In genomic region chr17:81035389-81036127, GRCh38 we compare ENCODE assay signal across 8 cellular contexts. TPM values are rescaled to one million over a fixed set of nuclear protein-coding genes. Genes with fewer than 3 reads are reported as not detected.
DNase-seq lines count a peak whose midpoint lies in the region; ATAC-seq, FAIRE-seq and TF ChIP-seq lines count a peak whose summit lies in the region.

No MANE protein-coding gene starts in this region.

- peaks cover 32% of the 10 kb centered on the region for H4K20me1 ChIP-seq in K562 (replicated peaks; ENCODE audit: control insufficient read depth, insufficient read depth, low read length)

- H3K36me3 ChIP-seq in K562 (ENCODE audit: control insufficient read depth, insufficient read depth, low read length) (peaks cover 33% of the 10 kb centered on the region; the same call in 2 of the 3 replicates), left lung (peaks cover 0 to 4% of the 10 kb centered on the region in 2 donors), suprapubic skin (no peaks in the 10 kb centered on the region)

- CTCF ChIA-PET in K562 (lab: Yijun Ruan, JAX; ENCODE audit: low intra/inter-chr PET ratio): interaction anchor here (1.4 kb wide), 1 partner anchor 47 kb away, joined by 4 read pairs; no protein-coding TSS in a partner anchor

- FAIRE-seq in K562 (lab: Jason Lieb, UNC): peak; percentile 15

- WGBS in K562 (ENCODE audit: insufficient coverage, low coverage, missing lambda C conversion rate): 4% methylated on average over 46 of the region's 80 CpGs
- WGBS in suprapubic skin: 21% methylated on average over 22 of the region's 80 CpGs

- no peak for TF ChIP-seq RAD21 in K562 (CRISPR knock-in tag; conservative IDR thresholded peaks at IDR 0.05 in 1 of 2, IDR thresholded peaks at IDR 0.05 in 1 of 2)

- ATAC-seq in K562 (peak; percentile 11), left lung (no peak)

- no peaks in the 10 kb centered on the region for H3K9me3 ChIP-seq in K562 (replicated peaks; ENCODE audit: control insufficient read depth, insufficient read depth, low read depth, low read length)
- no peaks in the 10 kb centered on the region for H3K9me3 ChIP-seq in left lung
- no peaks in the 10 kb centered on the region for H3K9me3 ChIP-seq in suprapubic skin

- H2AFZ ChIP-seq in K562 (ENCODE audit: low read depth, low read length): no peak overlapping the region

- BruUV-seq in K562 (replicated peaks; lab: Mats Ljungman, UMichigan): no TSS peak

- DNase-seq in NCI-H748 (lab: John Stamatoyannopoulos, UW; ENCODE audit: unreplicated experiment) (peak; percentile 32), NCI-H748 treated with DMSO at 0.1 percent for 48 hours (lab: John Stamatoyannopoulos, UW) (no peak), HL-60 (ENCODE audit: low read depth in 1 of 2, low spot score in 1 of 2) (no peak), K562 (ENCODE audit: extremely low read depth in 1 of 4, low spot score in 3 of 4) (peak in 3 of 4 experiments; percentile 57 to 79 (median 79)), left lung (peak in 1 of 2 donors; percentile 88), suprapubic skin (ENCODE audit: low spot score in 2 of 2) (no peak), GM10266 (ENCODE audit: extremely low spot score) (no peak), DMS153 (lab: John Stamatoyannopoulos, UW) (no peak)

- in situ Hi-C loops in K562 (cut with MboI): no loop called here

- POLR2A ChIA-PET in K562 (lab: Yijun Ruan, JAX): interaction anchor here (0.5 to 1.8 kb wide), 14 partner anchors 8 to 626 kb away, joined by 3 to 6 read pairs (median 4); no protein-coding TSS in a partner anchor

- H3K4me1 ChIP-seq in K562 (replicated peaks in 1 of 2; ENCODE audit: control insufficient read depth in 2 of 2, insufficient read depth in 2 of 2, low read length in 2 of 2) (peaks cover 23 to 82% of the 10 kb centered on the region in 2 experiments), left lung (peaks cover 28 to 84% of the 10 kb centered on the region in 2 donors), suprapubic skin (peaks cover 67% of the 10 kb centered on the region)

- peak overlapping the region; percentile 38 to 96 for H3K9ac ChIP-seq in K562 (ENCODE audit: insufficient read depth in 1 of 2, low read depth in 2 of 2, low read length in 2 of 2)

- intact Hi-C loops in K562 (cut with micrococcal nuclease): loop anchor here (2.0 kb wide), 1 partner anchor 21 kb away; no protein-coding TSS in a partner anchor
- intact Hi-C loops in left lung (cut with DNase I): no loop called here

- H3K9me1 ChIP-seq in K562 (ENCODE audit: control insufficient read depth, insufficient read depth, low read length): peaks cover 5% of the 10 kb centered on the region

- H3K4me3 ChIP-seq in HL-60 (replicated peaks; ENCODE audit: insufficient read depth, low read length) (peak overlapping the region; percentile 62), K562 (peak overlapping the region; percentile 58), left lung (peak overlapping the region; percentile 40 to 62), suprapubic skin (peak overlapping the region; percentile 78)

- no peak for TF ChIP-seq CTCF in HL-60 (IDR thresholded peaks at IDR 0.05; ENCODE audit: insufficient read depth, low read length)
- no peak for TF ChIP-seq CTCF in K562 (IDR thresholded peaks at IDR 0.05 in 2 of 3, conservative IDR thresholded peaks at IDR 0.05 in 1 of 3; ENCODE audit: insufficient read depth in 2 of 3, low read depth in 1 of 3, low read length in 3 of 3)
- TF ChIP-seq CTCF in left lung (IDR thresholded peaks at IDR 0.05): no peak
- TF ChIP-seq CTCF in suprapubic skin (IDR thresholded peaks at IDR 0.05): no peak
- TF ChIP-seq CTCF in GM10266 (IDR thresholded peaks at IDR 0.05; ENCODE audit: control insufficient read depth, insufficient read depth, low read depth, missing control alignments): no peak

- no peak overlapping the region for H3K27ac ChIP-seq in HL-60 (replicated peaks)
- peak overlapping the region; percentile 54; the same call in 2 of the 3 replicates for H3K27ac ChIP-seq in K562 (ENCODE audit: extremely low read depth, low read depth, low read length)
- H3K27ac ChIP-seq in left lung: peak overlapping the region; percentile 9 to 45
- peak overlapping the region; percentile 81 for H3K27ac ChIP-seq in suprapubic skin

- H3K79me2 ChIP-seq in K562 (ENCODE audit: control insufficient read depth, insufficient read depth, low read length): peaks cover 57% of the 10 kb centered on the region

- H3K4me2 ChIP-seq in K562 (ENCODE audit: insufficient read depth, low read length): peak overlapping the region; percentile 78

- TF ChIP-seq EP300 in K562 (IDR thresholded peaks at IDR 0.05; ENCODE audit: low read length) (no peak), suprapubic skin (IDR thresholded peaks at IDR 0.05) (no peak)

- TF ChIP-seq POLR2A in K562 (conservative IDR thresholded peaks at IDR 0.05) (no peak), suprapubic skin (IDR thresholded peaks at IDR 0.05) (no peak)

- peaks cover 16% of the 10 kb centered on the region for H3K27me3 ChIP-seq in HL-60 (ENCODE audit: insufficient read depth, poor library complexity, severe bottlenecking)
- H3K27me3 ChIP-seq in K562 (ENCODE audit: control insufficient read depth in 2 of 2, insufficient read depth in 2 of 2, low read length in 2 of 2): no peaks in the 10 kb centered on the region
- H3K27me3 ChIP-seq in left lung: peaks cover 0 to 21% of the 10 kb centered on the region in 2 donors
- no peaks in the 10 kb centered on the region for H3K27me3 ChIP-seq in suprapubic skin

TF ChIP-seq in K562, 482 proteins besides CTCF, POLR2A, EP300 and RAD21 (continues in another document):
- TF ChIP-seq KAT2B (IDR thresholded peaks at IDR 0.05; ENCODE audit: low read depth, low read length): no peak
- TF ChIP-seq MLLT1 (IDR thresholded peaks at IDR 0.05): no peak
- TF ChIP-seq E2F6 (IDR thresholded peaks at IDR 0.05; ENCODE audit: borderline replicate concordance in 1 of 2, extremely low read depth in 1 of 2, insufficient read depth in 1 of 2, insufficient read length in 1 of 2, low read depth in 1 of 2, low read length in 1 of 2, poor library complexity in 1 of 2, severe bottlenecking in 1 of 2): peak in 1 of 2 experiments; percentile 30

RNA-seq across cellular contexts. Expression of gene BAIAP2, which starts 0.6 kb away (rescaled TPM):
- total RNA-seq in K562 (2011; cell fraction: chromatin; rRNA removed; ENCODE audit: low replicate concordance): 69.8 and 141 TPM in 2 replicates
- 54.5 and 61.0 TPM in 2 replicates for total RNA-seq in K562 (2011; cell fraction: nucleolus; rRNA removed)
- total RNA-seq in K562 (2011; cell fraction: nucleoplasm; rRNA removed): 40.5 and 42.0 TPM in 2 replicates
- total RNA-seq in K562 (2014; rRNA removed) (26.7 and 31.9 TPM in 2 replicates), K562 (2014; rRNA removed; fragmentation: Illumina TruSeq; extraction: Trizol) (14.2 and 17.7 TPM in 2 replicates), K562 (2015; rRNA removed; fragmentation: Illumina TruSeq; extraction: Trizol) (18.4 and 21.2 TPM in 2 replicates), K562 (2021) (44.7 and 51.6 TPM in 2 replicates), left lung (100 to 1,000 TPM in 1 of 2 donors, 10 to 100 TPM in 1; 76.3 to 135 TPM), suprapubic skin (100 to 1,000 TPM; 214 to 283 (median 260) TPM)
- polyA plus RNA-seq in K562 (2011; rRNA removed) (9.8 and 13.6 TPM in 2 replicates), K562 (2014; fragmentation: Illumina TruSeq; extraction: Trizol) (20.7 and 30.0 TPM in 2 replicates), K562 (2014; fragmentation: Nextera tagmentation; extraction: Ambion mirVana) (1 to 10 TPM; 2.3 to 2.4 TPM), K562 (2014; rRNA removed) (17.3 and 23.2 TPM in 2 replicates)
- 9.8 and 28.7 TPM in 2 replicates for polyA plus RNA-seq in K562 (2011; cell fraction: cytosol; rRNA removed)
- polyA plus RNA-seq in K562 (2011; cell fraction: nucleus; rRNA removed): 37.7 and 77.3 TPM in 2 replicates
- 37.1 and 42.6 TPM in 2 replicates for polyA plus RNA-seq in K562 (2012)
- 11.9 and 13.6 TPM in 2 replicates for polyA minus RNA-seq in K562 (2011; rRNA and poly(A)+ RNA removed)
- 22.8 and 24.8 TPM in 2 replicates for polyA minus RNA-seq in K562 (2011; cell fraction: cytosol; rRNA and poly(A)+ RNA removed)
- 38.3 and 38.6 TPM in 2 replicates for polyA minus RNA-seq in K562 (2011; cell fraction: nucleus; rRNA and poly(A)+ RNA removed)

RNA-seq across cellular contexts. Expression of gene CHMP6, which starts 43.9 kb away (rescaled TPM):
- total RNA-seq in K562 (2011; cell fraction: chromatin; rRNA removed; ENCODE audit: low replicate concordance): 33.8 and 66.2 TPM in 2 replicates
- 40.5 and 47.9 TPM in 2 replicates for total RNA-seq in K562 (2011; cell fraction: nucleolus; rRNA removed)
- total RNA-seq in K562 (2011; cell fraction: nucleoplasm; rRNA removed): 22.9 and 24.6 TPM in 2 replicates
- total RNA-seq in K562 (2014; rRNA removed) (10.3 and 12.9 TPM in 2 replicates), K562 (2014; rRNA removed; fragmentation: Illumina TruSeq; extraction: Trizol) (14.4 and 15.7 TPM in 2 replicates), K562 (2015; rRNA removed; fragmentation: Illumina TruSeq; extraction: Trizol) (12.7 and 13.8 TPM in 2 replicates), K562 (2021) (25.6 and 26.8 TPM in 2 replicates), left lung (10 to 100 TPM; 28.2 to 32.7 TPM), suprapubic skin (10 to 100 TPM; 17.5 to 35.6 (median 23.1) TPM)
- polyA plus RNA-seq in K562 (2011; rRNA removed) (8.0 and 13.4 TPM in 2 replicates), K562 (2014; fragmentation: Illumina TruSeq; extraction: Trizol) (11.4 and 15.5 TPM in 2 replicates), K562 (2014; fragmentation: Nextera tagmentation; extraction: Ambion mirVana) (1 to 10 TPM in 1 of 2 experiments, under 1 TPM in 1; 0.25 to 1.8 TPM), K562 (2014; rRNA removed) (28.3 and 30.4 TPM in 2 replicates)
- polyA plus RNA-seq in K562 (2011; cell fraction: cytosol; rRNA removed): 10.5 and 35.5 TPM in 2 replicates
- polyA plus RNA-seq in K562 (2011; cell fraction: nucleus; rRNA removed): 10.7 and 20.1 TPM in 2 replicates
- polyA plus RNA-seq in K562 (2012): 13.7 and 20.1 TPM in 2 replicates
- 11.2 and 15.9 TPM in 2 replicates for polyA minus RNA-seq in K562 (2011; rRNA and poly(A)+ RNA removed)
- 5.0 and 8.7 TPM in 2 replicates for polyA minus RNA-seq in K562 (2011; cell fraction: cytosol; rRNA and poly(A)+ RNA removed)
- polyA minus RNA-seq in K562 (2011; cell fraction: nucleus; rRNA and poly(A)+ RNA removed): 13.5 and 13.7 TPM in 2 replicates

Comparison
In these comparisons a context has a peak if more than half of its experiments do, and no peak if none do; other contexts are left out.
1. DNase-seq: peak in NCI-H748 (single experiment) and K562 (3 of 4); none in NCI-H748 treated with DMSO at 0.1 percent for 48 hours (single experiment), HL-60 (0 of 2), suprapubic skin (0 of 2), GM10266 (single experiment) and DMS153 (single experiment).
2. Peak in every context shown above with its lines, with median percentiles within 50 percentile points of each other: H3K4me3 ChIP-seq.